ENCODE assay signal across 9 cellular contexts in genomic region chr12:22121224-22121623, GRCh38.
DNase-seq lines count a peak whose midpoint lies in the region; ATAC-seq and TF ChIP-seq lines count a peak whose summit lies in the region.
"Had no signal": no experiment of that assay in that cellular context is flagged by ENCODE, and none has a peak within 500 bp of the region (broad histone marks: within the 10 kb centered on the region; RNA-seq: fewer than 3 reads in every experiment).

No MANE protein-coding gene starts in this region.

- peak; percentile 77 for ATAC-seq in GM19324 (IDR thresholded peaks at IDR 0.05; ENCODE audit: low FRiP score, unreplicated experiment)
- no peak for ATAC-seq in RWPE2 (ENCODE audit: low read depth)
- ATAC-seq in GM19397 (IDR thresholded peaks at IDR 0.05; ENCODE audit: unreplicated experiment): no peak
- no peak for ATAC-seq in GM18517 (IDR thresholded peaks at IDR 0.05; ENCODE audit: unreplicated experiment)
- ATAC-seq in GM18870 (IDR thresholded peaks at IDR 0.05; ENCODE audit: unreplicated experiment): no peak

- no peaks in the 10 kb centered on the region for H3K36me3 ChIP-seq in RWPE2 (ENCODE audit: low read depth)
- H3K36me3 ChIP-seq in SJCRH30: no peaks in the 10 kb centered on the region

- H3K4me3 ChIP-seq in RWPE2 (ENCODE audit: severe bottlenecking): no peak overlapping the region
- H3K4me3 ChIP-seq in fibroblast of villous mesenchyme (ENCODE audit: low read depth, low read length): no peak overlapping the region
- H3K4me3 ChIP-seq in SJCRH30: no peak overlapping the region

- H3K4me1 ChIP-seq in RWPE2 (ENCODE audit: insufficient read depth, poor library complexity, severe bottlenecking) (no peaks in the 10 kb centered on the region), SJCRH30 (no peaks in the 10 kb centered on the region)

- no peaks in the 10 kb centered on the region for H3K27me3 ChIP-seq in RWPE2 (ENCODE audit: insufficient read depth, poor library complexity, severe bottlenecking)
- H3K27me3 ChIP-seq in SJCRH30: no peaks in the 10 kb centered on the region

- H3K9me3 ChIP-seq in RWPE2 (ENCODE audit: severe bottlenecking) (no peaks in the 10 kb centered on the region), SJCRH30 (replicated peaks) (no peaks in the 10 kb centered on the region)

- TF ChIP-seq CTCF in RWPE2 (IDR thresholded peaks at IDR 0.05; ENCODE audit: poor library complexity, severe bottlenecking): peak; percentile 20
- TF ChIP-seq CTCF in fibroblast of villous mesenchyme (IDR thresholded peaks at IDR 0.05; ENCODE audit: insufficient read depth, low read depth, low read length): peak; percentile 19

- no peak overlapping the region for H3K27ac ChIP-seq in RWPE2 (ENCODE audit: poor library complexity, severe bottlenecking)
- H3K27ac ChIP-seq in SJCRH30: no peak overlapping the region

- DNase-seq in ACHN: peak; percentile 28
- no peak for DNase-seq in RWPE2 (ENCODE audit: low spot score)
- no peak for DNase-seq in fibroblast of villous mesenchyme (ENCODE audit: low read depth)
- DNase-seq in SJCRH30: no peak
- DNase-seq: glutamatergic neuron had no signal

- in situ Hi-C loops in ACHN (cut with HindIII; ENCODE audit: low pct_ligation_motif_present, low pct_unique_long_range_greater_than_20kb, low sequenced_read_pairs): no loop called here
